ENCODE assay signal across 12 cellular contexts in genomic region chr1:89657886-89658285, GRCh38. TPM values are rescaled to one million over a fixed set of nuclear protein-coding genes. Genes with fewer than 3 reads are reported as not detected.
DNase-seq lines count a peak whose midpoint lies in the region; ATAC-seq, FAIRE-seq and TF ChIP-seq lines count a peak whose summit lies in the region.
"Had no signal": no experiment of that assay in that cellular context is flagged by ENCODE, and none has a peak within 500 bp of the region (broad histone marks: within the 10 kb centered on the region; RNA-seq: fewer than 3 reads in every experiment).

No MANE protein-coding gene starts in this region.

- CTCF ChIA-PET in K562 (lab: Yijun Ruan, JAX; ENCODE audit: low intra/inter-chr PET ratio), result no interaction called here

- H3K27me3 ChIP-seq in DND-41 (ENCODE audit: insufficient read depth, low read length, poor library complexity) (no peaks in the 10 kb centered on the region), K562 (ENCODE audit: control insufficient read depth in 2 of 2, insufficient read depth in 2 of 2, low read length in 2 of 2) (no peaks in the 10 kb centered on the region)
- H3K27me3 ChIP-seq: tibial artery had no signal

- TF ChIP-seq POLR2A in K562 (conservative IDR thresholded peaks at IDR 0.05), result no peak

- TF ChIP-seq RAD21 in K562 (CRISPR knock-in tag; conservative IDR thresholded peaks at IDR 0.05 in 1 of 2, IDR thresholded peaks at IDR 0.05 in 1 of 2), result no peak

- peak; percentile 98 for ATAC-seq in DND-41 (ENCODE audit: insufficient read depth, low read depth)
- ATAC-seq in HG03432 (IDR thresholded peaks at IDR 0.05; ENCODE audit: unreplicated experiment), result peak; percentile 79
- no peak for ATAC-seq in K562

- in situ Hi-C loops in K562 (cut with MboI), result no loop called here

- TF ChIP-seq CTCF in DND-41 (IDR thresholded peaks at IDR 0.05; ENCODE audit: borderline replicate concordance, extremely low read depth, low read length, poor library complexity, severe bottlenecking) (no peak), K562 (IDR thresholded peaks at IDR 0.05 in 2 of 3, conservative IDR thresholded peaks at IDR 0.05 in 1 of 3; ENCODE audit: insufficient read depth in 2 of 3, low read depth in 1 of 3, low read length in 3 of 3) (no peak), coronary artery (IDR thresholded peaks at IDR 0.05) (no peak)

- intact Hi-C loops in K562 (cut with micrococcal nuclease), result no loop called here

- TF ChIP-seq EP300 in K562 (IDR thresholded peaks at IDR 0.05; ENCODE audit: low read length), result no peak

- H3K4me1 ChIP-seq in DND-41 (ENCODE audit: insufficient read depth, low read length) (peaks cover 36% of the 10 kb centered on the region), K562 (replicated peaks in 1 of 2; ENCODE audit: control insufficient read depth in 2 of 2, insufficient read depth in 2 of 2, low read length in 2 of 2) (no peaks in the 10 kb centered on the region)

- H3K4me3 ChIP-seq in DND-41 (ENCODE audit: low read depth in 1 of 2, low read length in 2 of 2) (no peak overlapping the region), K562 (no peak overlapping the region), coronary artery (no peak overlapping the region)
- H3K4me3 ChIP-seq: tibial artery had no signal

- H2AFZ ChIP-seq in DND-41 (ENCODE audit: low read depth, low read length) (no peak overlapping the region), K562 (ENCODE audit: low read depth, low read length) (no peak overlapping the region)

- H3K27ac ChIP-seq in DND-41 (ENCODE audit: low read length), result peak overlapping the region; percentile 59
- no peak overlapping the region for H3K27ac ChIP-seq in K562 (ENCODE audit: extremely low read depth, low read depth, low read length)
- H3K27ac ChIP-seq in coronary artery, result no peak overlapping the region
- H3K27ac ChIP-seq: tibial artery had no signal

- FAIRE-seq in GM19239 (lab: Jason Lieb, UNC), result peak; percentile 55
- peak; percentile 11 for FAIRE-seq in K562 (lab: Jason Lieb, UNC)

- H3K36me3 ChIP-seq in DND-41 (ENCODE audit: insufficient read depth, low read length), result 0 out of 2 replicates have a peak, but pooled peaks cover 3% of the 10 kb centered on the region
- H3K36me3 ChIP-seq in K562 (ENCODE audit: control insufficient read depth, insufficient read depth, low read length), result no peaks in the 10 kb centered on the region
- H3K36me3 ChIP-seq: tibial artery had no signal

- no TSS peak for BruUV-seq in K562 (replicated peaks; lab: Mats Ljungman, UMichigan)

- H4K20me1 ChIP-seq in DND-41 (ENCODE audit: insufficient read depth, low read length), result peaks cover 19% of the 10 kb centered on the region; the same call in 1 of the 2 replicates
- no peaks in the 10 kb centered on the region for H4K20me1 ChIP-seq in K562 (replicated peaks; ENCODE audit: control insufficient read depth, insufficient read depth, low read length)

- H3K9ac ChIP-seq in DND-41 (ENCODE audit: low read depth, low read length) (no peak overlapping the region), K562 (ENCODE audit: insufficient read depth in 1 of 2, low read depth in 2 of 2, low read length in 2 of 2) (no peak overlapping the region)

- 51% methylated on average over 3 of the region's 3 CpGs for WGBS in K562 (ENCODE audit: insufficient coverage, low coverage, missing lambda C conversion rate)

- DNase-seq in DND-41 (peak; percentile 30), GM19239 (ENCODE audit: insufficient read length, low spot score) (no peak), K562 (ENCODE audit: extremely low read depth in 1 of 4, low spot score in 3 of 4) (no peak), NCI-H2107 (lab: John Stamatoyannopoulos, UW) (no peak), coronary artery (ENCODE audit: low spot score) (no peak), iPS-NIHi7 (ENCODE audit: extremely low spot score) (no peak), NCI-H2196 (lab: John Stamatoyannopoulos, UW; ENCODE audit: unreplicated experiment) (no peak)
- DNase-seq: activated CD4-positive, CD25-positive, alpha-beta regulatory T cell; islet precursor cell; NCI-H526 treated with DMSO at 0.1 percent for 48 hours; tibial artery had no signal

- H3K79me2 ChIP-seq in DND-41 (ENCODE audit: insufficient read depth, low read length) (peaks cover 86% of the 10 kb centered on the region), K562 (ENCODE audit: control insufficient read depth, insufficient read depth, low read length) (no peaks in the 10 kb centered on the region; the same call in 2 of the 3 replicates)

- H3K4me2 ChIP-seq in DND-41 (ENCODE audit: insufficient read depth, low read length) (peak overlapping the region; percentile 45; the same call in 1 of the 2 replicates), K562 (ENCODE audit: insufficient read depth, low read length) (no peak overlapping the region)

- no peaks in the 10 kb centered on the region for H3K9me3 ChIP-seq in DND-41 (ENCODE audit: insufficient read depth, low read length, severe bottlenecking)
- H3K9me3 ChIP-seq in K562 (replicated peaks; ENCODE audit: control insufficient read depth, insufficient read depth, low read depth, low read length), result no peaks in the 10 kb centered on the region
- H3K9me3 ChIP-seq: tibial artery had no signal

- POLR2A ChIA-PET in K562 (lab: Yijun Ruan, JAX), result no interaction called here

- no peaks in the 10 kb centered on the region for H3K9me1 ChIP-seq in K562 (ENCODE audit: control insufficient read depth, insufficient read depth, low read length)

TF ChIP-seq in K562, 482 proteins besides CTCF, POLR2A, EP300 and RAD21 (continues in another document):
- no peak for TF ChIP-seq CLOCK (CRISPR knock-in tag; IDR thresholded peaks at IDR 0.05; ENCODE audit: borderline replicate concordance)
- TF ChIP-seq NFYB (IDR thresholded peaks at IDR 0.05; ENCODE audit: extremely low read depth, insufficient read length), result no peak
- TF ChIP-seq PHF20 (IDR thresholded peaks at IDR 0.05; ENCODE audit: partially characterized antibody), result no peak
- TF ChIP-seq POLR3G (IDR thresholded peaks at IDR 0.05; ENCODE audit: extremely low read depth, insufficient read length, insufficient replicate concordance), result no peak
- TF ChIP-seq ZEB2 (IDR thresholded peaks at IDR 0.05), result no peak
- TF ChIP-seq RBM34 (IDR thresholded peaks at IDR 0.05; ENCODE audit: borderline replicate concordance, insufficient read depth, low read length), result no peak

RNA-seq across cellular contexts. Expression of gene LRRC8C, which starts 25.0 kb away (rescaled TPM):
- total RNA-seq in K562 (2011; cell fraction: chromatin; rRNA removed; ENCODE audit: low replicate concordance), result 10.5 and 20.3 TPM in 2 replicates
- total RNA-seq in K562 (2011; cell fraction: nucleolus; rRNA removed), result 9.2 and 9.7 TPM in 2 replicates
- total RNA-seq in K562 (2011; cell fraction: nucleoplasm; rRNA removed), result 16.8 and 27.9 TPM in 2 replicates
- 3.3 and 3.7 TPM in 2 replicates for total RNA-seq in K562 (2014; rRNA removed)
- 4.5 and 5.5 TPM in 2 replicates for total RNA-seq in K562 (2014; rRNA removed; fragmentation: Illumina TruSeq; extraction: Trizol)
- 5.2 TPM in 2 replicates for total RNA-seq in K562 (2015; rRNA removed; fragmentation: Illumina TruSeq; extraction: Trizol)
- total RNA-seq in K562 (2021), result 4.9 and 5.0 TPM in 2 replicates
- polyA plus RNA-seq in K562 (2011; rRNA removed), result 12.5 and 14.7 TPM in 2 replicates
- polyA plus RNA-seq in K562 (2011; cell fraction: cytosol; rRNA removed), result 4.0 and 9.3 TPM in 2 replicates
- polyA plus RNA-seq in K562 (2011; cell fraction: nucleus; rRNA removed), result 4.5 and 9.3 TPM in 2 replicates
- polyA plus RNA-seq in K562 (2012), result 4.2 and 4.9 TPM in 2 replicates
- polyA plus RNA-seq in K562 (2014; fragmentation: Illumina TruSeq; extraction: Trizol), result 4.5 and 5.3 TPM in 2 replicates
- 1 to 10 TPM in 1 of 2 experiments, under 1 TPM in 1; 1.00 to 1.3 TPM for polyA plus RNA-seq in K562 (2014; fragmentation: Nextera tagmentation; extraction: Ambion mirVana)
- 3.0 and 3.2 TPM in 2 replicates for polyA plus RNA-seq in K562 (2014; rRNA removed)
- polyA minus RNA-seq in K562 (2011; rRNA and poly(A)+ RNA removed), result 17.7 and 29.5 TPM in 2 replicates
- polyA minus RNA-seq in K562 (2011; cell fraction: cytosol; rRNA and poly(A)+ RNA removed), result 6.7 and 8.6 TPM in 2 replicates
- polyA minus RNA-seq in K562 (2011; cell fraction: nucleus; rRNA and poly(A)+ RNA removed), result 4.0 and 11.3 TPM in 2 replicates
